Comparison of ENCODE assay signal across 9 cellular contexts in the genomic region with DNA sequence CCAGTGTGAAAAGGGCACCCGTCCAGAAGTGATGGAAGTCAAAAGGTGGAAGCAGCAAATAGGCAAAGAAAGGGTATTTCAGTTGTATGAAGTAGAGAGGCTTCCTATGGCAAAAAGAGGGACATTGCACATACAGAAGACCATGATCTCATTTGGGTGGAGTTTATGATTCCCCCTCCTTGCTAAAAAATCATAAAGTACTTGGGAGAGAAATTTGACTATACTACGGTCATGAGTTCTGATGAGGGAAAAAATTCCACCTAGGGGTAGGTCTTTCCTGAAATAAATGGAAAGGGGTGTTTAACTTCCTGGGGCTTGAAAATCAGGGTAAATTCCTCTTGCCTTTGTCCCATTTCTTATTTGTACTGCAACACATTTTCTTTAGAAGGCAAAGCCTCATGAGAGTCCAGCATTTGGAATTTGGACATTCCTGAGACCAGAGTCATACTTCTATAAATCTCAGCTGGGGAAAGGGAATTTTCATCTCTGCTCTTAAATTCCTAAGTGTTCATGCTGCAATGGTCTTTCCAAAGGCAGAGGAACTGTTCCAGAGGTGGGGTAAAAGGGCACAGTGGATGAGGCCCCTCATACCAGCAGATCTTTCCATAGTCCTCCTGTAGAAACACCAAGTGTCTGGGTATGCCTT. TPM values are rescaled to one million over a fixed set of nuclear protein-coding genes. Genes with fewer than 3 reads are reported as not detected.
DNase-seq lines count a peak whose midpoint lies in the region; FAIRE-seq and TF ChIP-seq lines count a peak whose summit lies in the region.
"Had no signal": no experiment of that assay in that cellular context is flagged by ENCODE, and none has a peak within 500 bp of the region (broad histone marks: within the 10 kb centered on the region; RNA-seq: fewer than 3 reads in every experiment).

No MANE protein-coding gene starts in this region.

- no peaks in the 10 kb centered on the region for H3K9me3 Mint-ChIP-seq in CD14-positive monocyte
- H3K9me3 Mint-ChIP-seq: memory B cell had no signal

- peaks cover 0 to 6% (median 6%) of the 10 kb centered on the region in 3 donors for H3K27me3 Mint-ChIP-seq in CD14-positive monocyte (ENCODE audit: low read depth in 3 of 3)
- H3K27me3 Mint-ChIP-seq: memory B cell had no signal

- peaks cover 14 to 16% of the 10 kb centered on the region in 2 donors for H3K36me3 Mint-ChIP-seq in CD14-positive monocyte

- peak overlapping the region in 1 of 7 donors; percentile 54 for H3K27ac Mint-ChIP-seq in CD14-positive monocyte
- H3K27ac Mint-ChIP-seq: memory B cell had no signal

- no peaks in the 10 kb centered on the region for H4K20me1 ChIP-seq in keratinocyte (ENCODE audit: control insufficient read depth, extremely low read depth, insufficient read depth, low read length)

- H3K4me1 ChIP-seq in breast epithelium (peaks cover 5 to 27% of the 10 kb centered on the region in 2 donors), keratinocyte (ENCODE audit: control insufficient read depth, extremely low read depth, insufficient read depth, low read length) (peaks cover 69% of the 10 kb centered on the region), subcutaneous abdominal adipose tissue (ENCODE audit: control insufficient read depth in 5 of 5, insufficient read depth in 5 of 5, low read length in 5 of 5) (peaks cover 23 to 93% (median 89%) of the 10 kb centered on the region in 5 donors)

- FAIRE-seq in keratinocyte (lab: Jason Lieb, UNC): peak; percentile 36

- peak overlapping the region; percentile 84 to 99 for H3K27ac ChIP-seq in breast epithelium
- peak overlapping the region; percentile 76 for H3K27ac ChIP-seq in keratinocyte (ENCODE audit: control insufficient read depth, insufficient read depth, low read length)
- peak overlapping the region; percentile 97 for H3K27ac ChIP-seq in subcutaneous abdominal adipose tissue (ENCODE audit: low read depth, low read length)

- no peak overlapping the region for H3K4me3 ChIP-seq in breast epithelium
- peak overlapping the region in 2 of 3 experiments; percentile 4 to 18 for H3K4me3 ChIP-seq in keratinocyte (ENCODE audit: control insufficient read depth in 2 of 3, extremely low read depth in 1 of 3, insufficient read depth in 2 of 3, low read depth in 1 of 3, low read length in 3 of 3)
- H3K4me3 ChIP-seq in subcutaneous abdominal adipose tissue (ENCODE audit: low read depth in 1 of 5, low read length in 5 of 5): peak overlapping the region in 2 of 5 donors; percentile 24 to 38

- H3K9ac ChIP-seq in keratinocyte (ENCODE audit: control insufficient read depth, extremely low read depth, insufficient read depth, low read length) (peak overlapping the region; percentile 45), subcutaneous abdominal adipose tissue (ENCODE audit: low read length in 5 of 5) (peak overlapping the region in 4 of 5 donors; percentile 44 to 70 (median 60))

- H3K36me3 ChIP-seq in breast epithelium (no peaks in the 10 kb centered on the region), keratinocyte (ENCODE audit: control insufficient read depth in 2 of 2, extremely low read depth in 1 of 2, insufficient read depth in 2 of 2, low read length in 2 of 2) (no peaks in the 10 kb centered on the region), subcutaneous abdominal adipose tissue (ENCODE audit: control insufficient read depth in 5 of 5, insufficient read depth in 5 of 5, low read length in 5 of 5) (no peaks in the 10 kb centered on the region)

- TF ChIP-seq CTCF in breast epithelium (IDR thresholded peaks at IDR 0.05) (no peak), keratinocyte (optimal IDR thresholded peaks at IDR 0.05 in 1 of 3, IDR thresholded peaks at IDR 0.05 in 1 of 3, conservative IDR thresholded peaks at IDR 0.05 in 1 of 3; ENCODE audit: extremely low read depth in 1 of 3, insufficient read depth in 2 of 3, low read length in 3 of 3) (no peak), CD14-positive monocyte (IDR thresholded peaks at IDR 0.05) (no peak)

- no peak overlapping the region for H2AFZ ChIP-seq in keratinocyte (ENCODE audit: control insufficient read depth, low read length)

- H3K27me3 ChIP-seq in breast epithelium (no peaks in the 10 kb centered on the region), keratinocyte (ENCODE audit: control insufficient read depth, extremely low read depth, insufficient read depth, low read length) (no peaks in the 10 kb centered on the region), subcutaneous abdominal adipose tissue (ENCODE audit: control insufficient read depth in 5 of 5, insufficient read depth in 4 of 5, low read length in 5 of 5) (no peaks in the 10 kb centered on the region)

- peak overlapping the region; percentile 81 for H3K4me2 ChIP-seq in keratinocyte (ENCODE audit: control insufficient read depth, extremely low read depth, insufficient read depth, low read depth, low read length)

- dilution Hi-C loops in keratinocyte (cut with MboI; ENCODE audit: extremely low pct_ligation_motif_present, low sequenced_read_pairs): no loop called here

- H3K4me3 Mint-ChIP-seq in CD14-positive monocyte: no peak overlapping the region
- H3K4me3 Mint-ChIP-seq: memory B cell had no signal

- no peaks in the 10 kb centered on the region for H3K9me1 ChIP-seq in keratinocyte (ENCODE audit: control insufficient read depth, extremely low read depth, insufficient read depth, low read length)

- intact Hi-C loops in breast epithelium (cut with DNase I; ENCODE audit: low total_unique reads): no loop called here
- intact Hi-C loops in CD14-positive monocyte (cut with micrococcal nuclease): no loop called here

- DNase-seq in HS-27A (ENCODE audit: low read depth): peak; percentile 88
- DNase-seq in breast epithelium (ENCODE audit: low spot score in 2 of 2): no peak
- no peak for DNase-seq in keratinocyte (ENCODE audit: low read depth, low spot score)
- no peak for DNase-seq in activated T-cell treated with anti-CD3 and anti-CD28 coated beads, Interleukin-2, amount 50 U/mL, for 1 hour
- no peak for DNase-seq in CD14-positive monocyte (ENCODE audit: low spot score)
- no peak for DNase-seq in NCI-H1694 treated with DMSO at 0.1 percent for 48 hours (lab: John Stamatoyannopoulos, UW)
- DNase-seq in iPS-NIHi7 (ENCODE audit: extremely low spot score): no peak

- H3K79me2 ChIP-seq in keratinocyte (ENCODE audit: control insufficient read depth, insufficient read depth, low read length): peaks cover 12% of the 10 kb centered on the region

- H3K9me3 ChIP-seq in breast epithelium (no peaks in the 10 kb centered on the region), keratinocyte (ENCODE audit: control insufficient read depth, low read depth, low read length) (no peaks in the 10 kb centered on the region), subcutaneous abdominal adipose tissue (ENCODE audit: control insufficient read depth in 5 of 5, low read length in 5 of 5) (no peaks in the 10 kb centered on the region)

- H3K4me1 Mint-ChIP-seq in CD14-positive monocyte: peaks cover 81% of the 10 kb centered on the region

- no peak for TF ChIP-seq POLR2A in breast epithelium (IDR thresholded peaks at IDR 0.05)

RNA-seq across cellular contexts. Expression of a gene that starts 5.8 kb away (rescaled TPM):
- total RNA-seq in breast epithelium: 10 to 100 TPM; 42.6 to 54.6 (median 50.9) TPM
- polyA plus RNA-seq in keratinocyte (13.1 to 27.1 TPM (median 21.7 TPM) in 3 replicates), CD14-positive monocyte (10 to 100 TPM; 25.5 to 29.5 TPM)
- 13.0 TPM for polyA plus RNA-seq in keratinocyte (2011; ENCODE audit: low read depth)
- 19.7 and 28.4 TPM in 2 replicates for polyA plus RNA-seq in keratinocyte (2011; cell fraction: cytosol; rRNA removed)
- polyA plus RNA-seq in keratinocyte (2011; cell fraction: nucleus; rRNA removed): 6.4 and 10.7 TPM in 2 replicates
- 22.6 and 25.4 TPM in 2 replicates for polyA plus RNA-seq in keratinocyte (2012; ENCODE audit: low replicate concordance)
- polyA minus RNA-seq in keratinocyte: 2.3 to 12.0 TPM (median 5.1 TPM) in 3 replicates
- polyA minus RNA-seq in keratinocyte (2011; cell fraction: cytosol; rRNA and poly(A)+ RNA removed): 16.9 TPM
- polyA minus RNA-seq in keratinocyte (2011; cell fraction: nucleus; rRNA and poly(A)+ RNA removed): 0.85 and 1.8 TPM in 2 replicates

RNA-seq across cellular contexts. Expression of a gene that starts 6.2 kb away (rescaled TPM):
- 10 to 100 TPM; 22.7 to 43.8 (median 26.2) TPM for total RNA-seq in breast epithelium
- polyA plus RNA-seq in keratinocyte: 8.0 to 10.0 TPM (median 9.4 TPM) in 3 replicates
- 14.8 TPM for polyA plus RNA-seq in keratinocyte (2011; ENCODE audit: low read depth)
- 7.1 and 9.8 TPM in 2 replicates for polyA plus RNA-seq in keratinocyte (2011; cell fraction: cytosol; rRNA removed)
- polyA plus RNA-seq in keratinocyte (2011; cell fraction: nucleus; rRNA removed): 12.2 and 15.4 TPM in 2 replicates
- polyA plus RNA-seq in keratinocyte (2012; ENCODE audit: low replicate concordance): 11.5 and 28.0 TPM in 2 replicates
- polyA minus RNA-seq in keratinocyte: 18.5 to 29.4 TPM (median 27.1 TPM) in 3 replicates
- 14.8 TPM for polyA minus RNA-seq in keratinocyte (2011; cell fraction: cytosol; rRNA and poly(A)+ RNA removed)
- polyA minus RNA-seq in keratinocyte (2011; cell fraction: nucleus; rRNA and poly(A)+ RNA removed): 13.1 and 21.9 TPM in 2 replicates
- polyA plus RNA-seq in CD14-positive monocyte: 1 to 10 TPM; 1.0 to 1.3 TPM

Comparison
In these comparisons a context has a peak if more than half of its experiments do, and no peak if none do; other contexts are left out.
1. H3K4me3 ChIP-seq: peak in keratinocyte (2 of 3); none in breast epithelium (0 of 3).
2. Peak in every context shown above with its lines, with median percentiles within 50 percentile points of each other: H3K27ac ChIP-seq.